30 cellular contexts compared by ENCODE assay signal in the genomic region with DNA sequence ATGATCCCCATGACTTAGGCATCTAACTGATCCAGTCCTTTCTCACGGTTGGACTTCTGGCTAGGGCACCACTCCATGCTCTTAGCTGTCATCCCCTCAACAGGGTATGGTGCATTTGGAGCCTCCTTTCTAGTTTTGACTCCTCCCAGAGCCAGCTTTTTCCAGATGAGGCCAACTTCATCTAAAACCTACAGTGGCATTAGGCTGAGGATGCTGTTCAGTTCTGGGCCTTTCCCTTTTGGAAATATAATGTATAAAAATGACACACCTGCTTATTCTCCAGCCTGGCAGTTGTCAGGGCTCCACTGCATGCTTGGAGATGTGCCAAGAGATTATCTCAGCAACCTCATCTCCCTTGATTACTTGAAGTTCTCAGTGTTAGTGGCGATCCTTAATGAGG.
DNase-seq lines count a peak whose midpoint lies in the region; ATAC-seq lines count a peak whose summit lies in the region.
"Had no signal": no experiment of that assay in that cellular context is flagged by ENCODE, and none has a peak within 500 bp of the region (broad histone marks: within the 10 kb centered on the region; RNA-seq: fewer than 3 reads in every experiment).

No MANE protein-coding gene starts in this region.

- no peak overlapping the region for H4K8ac ChIP-seq in mesendoderm (ENCODE audit: low read depth, low read length)

- no peak overlapping the region for H2BK15ac ChIP-seq in mesendoderm (replicated peaks; ENCODE audit: low read depth)

- peaks cover 7% of the 10 kb centered on the region; the same call in 1 of the 2 replicates for H3K4me1 ChIP-seq in HUES48 (ENCODE audit: control insufficient read depth, insufficient read depth, low read length)
- peaks cover 22% of the 10 kb centered on the region for H3K4me1 ChIP-seq in mesendoderm (ENCODE audit: control insufficient read depth, low read depth, low read length)
- H3K4me1 ChIP-seq: parathyroid adenoma, tibial nerve had no signal

- no peaks in the 10 kb centered on the region for H3K9me3 ChIP-seq in HUES48 (ENCODE audit: control insufficient read depth, insufficient read depth, low read length)
- H3K9me3 ChIP-seq: tibial nerve had no signal

- H3K27ac ChIP-seq in HUES48 (ENCODE audit: low read depth, low read length), result peak overlapping the region; percentile 38
- H3K27ac ChIP-seq in mesendoderm (ENCODE audit: low read depth, low read length), result no peak overlapping the region
- H3K27ac ChIP-seq: cardiac muscle cell, coronary artery, HL-60, parathyroid adenoma, tibial nerve had no signal

- no peak overlapping the region for H3K23ac ChIP-seq in mesendoderm (ENCODE audit: low read length)

- H2AK5ac ChIP-seq in mesendoderm (ENCODE audit: low read length), result no peak overlapping the region

- no peak overlapping the region for H3K56ac ChIP-seq in mesendoderm (ENCODE audit: low read length)

- H3K36me3 ChIP-seq in HUES48 (ENCODE audit: control insufficient read depth, insufficient read depth, low read length) (no peaks in the 10 kb centered on the region), mesendoderm (ENCODE audit: control insufficient read depth, insufficient read depth, low read length) (no peaks in the 10 kb centered on the region)
- H3K36me3 ChIP-seq: cardiac muscle cell, tibial nerve had no signal

- H3K18ac ChIP-seq in mesendoderm (ENCODE audit: low read length), result peak overlapping the region; percentile 1

- peak; percentile 33 for DNase-seq in DMS79 treated with DMSO at 0.1 percent for 48 hours (lab: John Stamatoyannopoulos, UW)
- DNase-seq in DMS79 (lab: John Stamatoyannopoulos, UW), result no peak
- peak; percentile 13 for DNase-seq in OCI-M1 (lab: John Stamatoyannopoulos, UW)
- no peak for DNase-seq in mesendoderm
- no peak for DNase-seq in COLO668 (lab: John Stamatoyannopoulos, UW; ENCODE audit: unreplicated experiment)
- DNase-seq in activated CD8-positive, alpha-beta memory T cell treated with anti-CD3 and anti-CD28 coated beads, Interleukin-2, amount 50 U/mL, for 4 hours, result no peak
- DNase-seq: 8988T; activated CD4-positive, alpha-beta memory T cell treated with anti-CD3 and anti-CD28 coated beads for 36 hours; activated CD4-positive, CD25-positive, alpha-beta regulatory T cell; activated CD8-positive, alpha-beta memory T cell treated with anti-CD3 and anti-CD28 coated beads, Interleukin-2, amount 50 U/mL, for 48 hours; CD4-positive, alpha-beta T cell; DMS53; effector memory CD4-positive, alpha-beta T cell; foreskin fibroblast; head of caudate nucleus; kidney glomerular epithelial cell; MV-4-11; NCI-H187; stimulated activated CD4-positive, alpha-beta T cell treated with anti-CD3 and anti-CD28 coated beads, Interleukin-2, amount 100 ng/mL, for 24 hours had no signal

- no CpG with 5 or more reads among the region's 2 CpGs for WGBS in mesendoderm (ENCODE audit: extremely low coverage, insufficient coverage, low lambda C conversion rate)

- no peak overlapping the region for H3K4ac ChIP-seq in mesendoderm (ENCODE audit: low read depth, low read length)

- no peaks in the 10 kb centered on the region for H3K27me3 ChIP-seq in HUES48 (ENCODE audit: control insufficient read depth, insufficient read depth, low read length)
- H3K27me3 ChIP-seq in mesendoderm (ENCODE audit: insufficient read depth, low read length, poor library complexity), result no peaks in the 10 kb centered on the region
- H3K27me3 ChIP-seq: cardiac muscle cell, tibial nerve had no signal

- no peak overlapping the region for H2BK5ac ChIP-seq in mesendoderm (ENCODE audit: low read length)

- ATAC-seq in GM19328 (IDR thresholded peaks at IDR 0.05; ENCODE audit: unreplicated experiment), result no peak
- ATAC-seq: activated naive CD4-positive, alpha-beta T cell treated with anti-CD3 and anti-CD28 coated beads, Interleukin-2, amount 50 U/mL, for 72 hours; activated T-helper 17 cell treated with anti-CD3 and anti-CD28 coated beads, Interleukin-2, amount 50 U/mL, for 72 hours; HepG2 had no signal

- no peak overlapping the region for H3K9ac ChIP-seq in HUES48 (ENCODE audit: low read depth, low read length)
- H3K9ac ChIP-seq in mesendoderm (ENCODE audit: low read length), result no peak overlapping the region
- H3K9ac ChIP-seq: parathyroid adenoma had no signal

- H4K5ac ChIP-seq in mesendoderm (ENCODE audit: low read length), result no peak overlapping the region

- H3K79me1 ChIP-seq in mesendoderm (ENCODE audit: low read length), result no peaks in the 10 kb centered on the region

- no peak overlapping the region for H3K4me3 ChIP-seq in HUES48 (ENCODE audit: low read depth, low read length)
- no peak overlapping the region for H3K4me3 ChIP-seq in mesendoderm (ENCODE audit: low read length)
- H3K4me3 ChIP-seq: cardiac muscle cell, coronary artery, lung, tibial nerve had no signal

- no peak overlapping the region for H2BK120ac ChIP-seq in mesendoderm (ENCODE audit: low read depth, low read length)

- no peaks in the 10 kb centered on the region for H3K79me2 ChIP-seq in mesendoderm (ENCODE audit: control insufficient read depth, insufficient read depth, low read length)
- H3K79me2 ChIP-seq: parathyroid adenoma had no signal

- H3K4me2 ChIP-seq in mesendoderm (ENCODE audit: low read length), result no peak overlapping the region

Comparison
In these comparisons a context has a peak if more than half of its experiments do, and no peak if none do; other contexts are left out.
1. DNase-seq: peak in DMS79 treated with DMSO at 0.1 percent for 48 hours (single experiment) and OCI-M1 (single experiment); none in DMS79 (single experiment), mesendoderm (single experiment), COLO668 (single experiment) and activated CD8-positive, alpha-beta memory T cell treated with anti-CD3 and anti-CD28 coated beads, Interleukin-2, amount 50 U/mL, for 4 hours (single experiment).